In genomic region chr7:7408001-7408770, GRCh38 we compare ENCODE assay signal across 28 cellular contexts.
A peak's percentile ranks its signal among the peaks of the same experiment; 100 is the strongest.
DNase-seq lines count a peak whose midpoint lies in the region; ATAC-seq and TF ChIP-seq lines count a peak whose summit lies in the region.
"Had no signal": no experiment of that assay in that cellular context is flagged by ENCODE, and none has a peak within 500 bp of the region (broad histone marks: within the 10 kb centered on the region; RNA-seq: fewer than 3 reads in every experiment).

No MANE protein-coding gene starts in this region.

- peak; percentile 19 for ATAC-seq in lung (ENCODE audit: insufficient read depth, low FRiP score)
- ATAC-seq: HepG2; naive thymus-derived CD8-positive, alpha-beta T cell; right lobe of liver; stimulated activated naive CD8-positive, alpha-beta T cell treated with anti-CD3 and anti-CD28 coated beads, Interleukin-15, Interleukin-2, amounts not matched to agents 100 U/mL and 50 U/mL, for 24 hours; WTC11 had no signal

- H3K27me3 ChIP-seq in lung (ENCODE audit: control insufficient read depth, insufficient read depth) (no peaks in the 10 kb centered on the region), stomach (no peaks in the 10 kb centered on the region)
- H3K27me3 ChIP-seq: ovary, right lobe of liver, thyroid gland had no signal

- WGBS in lung, 2 donors: 79 to 89% methylated on average over 3 of the region's 3 CpGs
- 34 to 75% (median 47%) methylated on average over 3 of the region's 3 CpGs for WGBS in stomach, 5 donors

- H3K4me1 ChIP-seq in lung (ENCODE audit: control insufficient read depth in 2 of 2, insufficient read depth in 2 of 2, low read length in 2 of 2): no peaks in the 10 kb centered on the region
- peaks cover 0 to 5% (median 0%) of the 10 kb centered on the region in 4 donors for H3K4me1 ChIP-seq in stomach
- H3K4me1 ChIP-seq: right lobe of liver had no signal

- DNase-seq in LoVo (ENCODE audit: low spot score): peak; percentile 81
- peak; percentile 85 for DNase-seq in epithelial cell of esophagus (ENCODE audit: low read depth)
- DNase-seq in lung (ENCODE audit: low spot score): no peak
- peak; percentile 57 for DNase-seq in stomach
- no peak for DNase-seq in SW 1271 (lab: John Stamatoyannopoulos, UW)
- DNase-seq in CD1c-positive myeloid dendritic cell (ENCODE audit: extremely low spot score): no peak
- DNase-seq in islet precursor cell: no peak
- DNase-seq: activated CD4-positive, alpha-beta T cell treated with anti-CD3 and anti-CD28 coated beads, Interleukin-2, amount 50 U/mL, for 4 hours; activated CD8-positive, alpha-beta memory T cell treated with anti-CD3 and anti-CD28 coated beads, Interleukin-2, amount 50 U/mL, for 4 hours; activated naive CD4-positive, alpha-beta T cell treated with anti-CD3 and anti-CD28 coated beads, Interleukin-2, amount 50 U/mL, for 16 hours; amygdala; CD4-positive, CD25-positive, alpha-beta regulatory T cell; cortex of kidney; GDM1; glutamatergic neuron; mesenchymal stem cell; naive thymus-derived CD8-positive, alpha-beta T cell; NCI-H1092; NCI-H187 treated with DMSO at 0.1 percent for 48 hours; NCI-H526 treated with DMSO at 0.1 percent for 48 hours; ovary; right lobe of liver; stimulated activated naive CD8-positive, alpha-beta T cell treated with anti-CD3 and anti-CD28 coated beads, Interleukin-15, Interleukin-2, amounts not matched to agents 100 U/mL and 50 U/mL, for 24 hours; T1000 had no signal

- intact Hi-C loops in stomach (cut with DNase I; ENCODE audit: low total_unique reads): no loop called here

- no peak for TF ChIP-seq EP300 in stomach (IDR thresholded peaks at IDR 0.05)

- TF ChIP-seq CTCF in epithelial cell of esophagus (IDR thresholded peaks at IDR 0.05; ENCODE audit: insufficient read depth, low read depth, low read length, missing control alignments): no peak
- TF ChIP-seq CTCF in lung (IDR thresholded peaks at IDR 0.05; ENCODE audit: control extremely low read depth, extremely low read depth): no peak
- TF ChIP-seq CTCF in stomach (IDR thresholded peaks at IDR 0.05): no peak

- H3K9me3 ChIP-seq in lung (ENCODE audit: control insufficient read depth in 2 of 2, insufficient read depth in 1 of 2, low read length in 1 of 2) (peaks cover 0 to 3% of the 10 kb centered on the region in 2 donors), stomach (no peaks in the 10 kb centered on the region)
- H3K9me3 ChIP-seq: ovary, right lobe of liver, thyroid gland had no signal

- H3K4me3 ChIP-seq in epithelial cell of esophagus (ENCODE audit: low read length): no peak overlapping the region
- H3K4me3 ChIP-seq in lung: no peak overlapping the region
- H3K4me3 ChIP-seq in stomach: no peak overlapping the region
- H3K4me3 ChIP-seq: ovary, right lobe of liver, thyroid gland had no signal

- H3K27ac ChIP-seq in lung (ENCODE audit: low read depth in 1 of 2, low read length in 1 of 2) (no peak overlapping the region), stomach (peak overlapping the region in 4 of 5 donors; percentile 58 to 82 (median 68))
- H3K27ac ChIP-seq: ovary, right lobe of liver, RWPE1, thyroid gland had no signal

- H3K36me3 ChIP-seq in lung (ENCODE audit: control insufficient read depth in 2 of 2, insufficient read depth in 2 of 2, low read length in 2 of 2) (no peaks in the 10 kb centered on the region), stomach (no peaks in the 10 kb centered on the region)
- H3K36me3 ChIP-seq: ovary, right lobe of liver, thyroid gland had no signal

- TF ChIP-seq POLR2A in stomach (IDR thresholded peaks at IDR 0.05): no peak

Comparison
In these comparisons a context has a peak if more than half of its experiments do, and no peak if none do; other contexts are left out.
1. DNase-seq: peak in LoVo (single experiment), epithelial cell of esophagus (single experiment) and stomach (single experiment); none in lung (single experiment), SW 1271 (0 of 2), CD1c-positive myeloid dendritic cell (single experiment) and islet precursor cell (single experiment).
2. H3K27ac ChIP-seq: peak in stomach (4 of 5); none in lung (0 of 2).